1 cellular context compared by ENCODE assay signal in the genomic region with DNA sequence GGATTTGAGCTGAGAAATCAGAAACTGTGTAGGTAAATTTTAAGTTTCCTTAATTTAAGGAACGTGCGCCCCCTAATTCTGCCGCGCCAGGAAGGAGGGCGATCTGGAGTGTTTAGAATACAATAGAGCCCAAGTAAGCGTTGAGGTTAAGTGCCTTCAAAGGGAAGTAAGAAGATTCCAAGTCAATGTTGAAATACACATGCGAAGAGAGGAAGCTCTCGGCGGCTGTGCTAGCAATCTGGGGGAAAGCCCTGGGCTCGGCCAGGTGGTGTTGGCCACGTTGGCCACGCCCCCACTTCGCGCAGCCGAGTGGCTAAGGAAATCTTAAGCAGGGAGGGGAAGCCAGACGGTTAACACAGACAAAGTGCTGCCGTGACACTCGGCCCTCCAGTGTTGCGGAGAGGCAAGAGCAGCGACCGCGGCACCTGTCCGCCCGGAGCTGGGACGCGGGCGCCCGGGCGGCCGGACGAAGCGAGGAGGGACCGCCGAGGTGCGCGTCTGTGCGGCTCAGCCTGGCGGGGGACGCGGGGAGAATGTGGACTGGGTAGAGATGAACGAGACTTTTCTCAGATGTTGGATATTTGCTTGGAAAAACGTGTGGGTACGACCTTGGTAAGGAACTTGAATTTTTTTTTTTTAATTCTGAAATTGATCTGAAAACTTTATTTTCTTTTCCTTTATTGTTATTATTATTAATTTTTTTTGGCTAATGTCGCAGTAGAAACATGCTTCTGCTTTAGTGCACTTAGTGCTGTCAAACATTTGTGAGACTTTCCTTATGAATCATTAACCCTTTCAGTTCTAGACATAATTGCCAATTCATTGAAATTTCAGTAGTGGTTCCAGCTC.
TF ChIP-seq lines count a peak whose summit lies in the region.

Gene PRDM1, plus strand, starts transcription at position 353 of the 849 bp plus-strand sequence. Its CDS starts 218 bp downstream, at position 571.

TF ChIP-seq in HEK293, 187 proteins besides CTCF, POLR2A, EP300 and RAD21 (continued from another document and continues in another):
- TF ChIP-seq, protein P1, sequence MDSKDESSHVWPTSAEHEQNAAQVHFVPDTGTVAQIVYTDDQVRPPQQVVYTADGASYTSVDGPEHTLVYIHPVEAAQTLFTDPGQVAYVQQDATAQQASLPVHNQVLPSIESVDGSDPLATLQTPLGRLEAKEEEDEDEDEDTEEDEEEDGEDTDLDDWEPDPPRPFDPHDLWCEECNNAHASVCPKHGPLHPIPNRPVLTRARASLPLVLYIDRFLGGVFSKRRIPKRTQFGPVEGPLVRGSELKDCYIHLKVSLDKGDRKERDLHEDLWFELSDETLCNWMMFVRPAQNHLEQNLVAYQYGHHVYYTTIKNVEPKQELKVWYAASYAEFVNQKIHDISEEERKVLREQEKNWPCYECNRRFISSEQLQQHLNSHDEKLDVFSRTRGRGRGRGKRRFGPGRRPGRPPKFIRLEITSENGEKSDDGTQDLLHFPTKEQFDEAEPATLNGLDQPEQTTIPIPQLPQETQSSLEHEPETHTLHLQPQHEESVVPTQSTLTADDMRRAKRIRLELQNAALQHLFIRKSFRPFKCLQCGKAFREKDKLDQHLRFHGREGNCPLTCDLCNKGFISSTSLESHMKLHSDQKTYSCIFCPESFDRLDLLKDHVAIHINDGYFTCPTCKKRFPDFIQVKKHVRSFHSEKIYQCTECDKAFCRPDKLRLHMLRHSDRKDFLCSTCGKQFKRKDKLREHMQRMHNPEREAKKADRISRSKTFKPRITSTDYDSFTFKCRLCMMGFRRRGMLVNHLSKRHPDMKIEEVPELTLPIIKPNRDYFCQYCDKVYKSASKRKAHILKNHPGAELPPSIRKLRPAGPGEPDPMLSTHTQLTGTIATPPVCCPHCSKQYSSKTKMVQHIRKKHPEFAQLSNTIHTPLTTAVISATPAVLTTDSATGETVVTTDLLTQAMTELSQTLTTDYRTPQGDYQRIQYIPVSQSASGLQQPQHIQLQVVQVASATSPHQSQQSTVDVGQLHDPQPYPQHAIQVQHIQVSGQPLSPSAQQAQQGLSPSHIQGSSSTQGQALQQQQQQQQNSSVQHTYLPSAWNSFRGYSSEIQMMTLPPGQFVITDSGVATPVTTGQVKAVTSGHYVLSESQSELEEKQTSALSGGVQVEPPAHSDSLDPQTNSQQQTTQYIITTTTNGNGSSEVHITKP (tag by site-specific recombination; IDR thresholded peaks at IDR 0.05) = peak; percentile 97
- TF ChIP-seq SP2 (tag by site-specific recombination; IDR thresholded peaks at IDR 0.05) = no peak
- TF ChIP-seq ZNF311 (tag by site-specific recombination; IDR thresholded peaks at IDR 0.05; ENCODE audit: borderline replicate concordance) = no peak
- peak; percentile 33; the same call in 1 of the 2 replicates for TF ChIP-seq OSR2 (tag by site-specific recombination; IDR thresholded peaks at IDR 0.05)
- no peak for TF ChIP-seq ZNF610 (tag by site-specific recombination; IDR thresholded peaks at IDR 0.05; ENCODE audit: borderline replicate concordance)
- no peak for TF ChIP-seq ZNF629 (tag by site-specific recombination; IDR thresholded peaks at IDR 0.05)
- TF ChIP-seq ZBTB44 (tag by site-specific recombination; IDR thresholded peaks at IDR 0.05) = no peak
- TF ChIP-seq ZNF76 (tag by site-specific recombination; IDR thresholded peaks at IDR 0.05; ENCODE audit: borderline replicate concordance, low read depth) = no peak
- TF ChIP-seq ZNF175 (tag by site-specific recombination; IDR thresholded peaks at IDR 0.05) = no peak
- TF ChIP-seq ZBTB17 (tag by site-specific recombination; IDR thresholded peaks at IDR 0.05) = peak; percentile 94
- TF ChIP-seq ZNF23 (tag by site-specific recombination; IDR thresholded peaks at IDR 0.05; ENCODE audit: borderline replicate concordance) = no peak
- TF ChIP-seq ZBTB20 (tag by site-specific recombination; IDR thresholded peaks at IDR 0.05) = peak; percentile 91
- no peak for TF ChIP-seq ZNF530 (tag by site-specific recombination; IDR thresholded peaks at IDR 0.05; ENCODE audit: low read depth)
- no peak for TF ChIP-seq ZNF645 (tag by site-specific recombination; IDR thresholded peaks at IDR 0.05)
- TF ChIP-seq KLF1 (tag by site-specific recombination; IDR thresholded peaks at IDR 0.05) = no peak
- peak; percentile 11; the same call in 1 of the 2 replicates for TF ChIP-seq ZNF843 (tag by site-specific recombination; IDR thresholded peaks at IDR 0.05)
- no peak for TF ChIP-seq HOXC10 (CRISPR knock-in tag; IDR thresholded peaks at IDR 0.05)
- TF ChIP-seq ZNF529 (tag by site-specific recombination; IDR thresholded peaks at IDR 0.05; ENCODE audit: insufficient replicate concordance) = no peak
- 0 out of 2 replicates have a peak, but pooled peaks have one; percentile 63 for TF ChIP-seq REPIN1 (tag by site-specific recombination; IDR thresholded peaks at IDR 0.05; ENCODE audit: low read depth)
- TF ChIP-seq, protein P2, sequence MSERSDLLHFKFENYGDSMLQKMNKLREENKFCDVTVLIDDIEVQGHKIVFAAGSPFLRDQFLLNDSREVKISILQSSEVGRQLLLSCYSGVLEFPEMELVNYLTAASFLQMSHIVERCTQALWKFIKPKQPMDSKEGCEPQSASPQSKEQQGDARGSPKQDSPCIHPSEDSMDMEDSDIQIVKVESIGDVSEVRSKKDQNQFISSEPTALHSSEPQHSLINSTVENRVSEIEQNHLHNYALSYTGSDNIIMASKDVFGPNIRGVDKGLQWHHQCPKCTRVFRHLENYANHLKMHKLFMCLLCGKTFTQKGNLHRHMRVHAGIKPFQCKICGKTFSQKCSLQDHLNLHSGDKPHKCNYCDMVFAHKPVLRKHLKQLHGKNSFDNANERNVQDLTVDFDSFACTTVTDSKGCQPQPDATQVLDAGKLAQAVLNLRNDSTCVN (tag by site-specific recombination; optimal IDR thresholded peaks at IDR 0.05) = peak; percentile 69
- peak; percentile 39; the same call in 1 of the 2 replicates for TF ChIP-seq GLIS2 (tag by site-specific recombination; IDR thresholded peaks at IDR 0.05)
- no peak for TF ChIP-seq ZNF701 (tag by site-specific recombination; IDR thresholded peaks at IDR 0.05)
- TF ChIP-seq ZNF544 (tag by site-specific recombination; IDR thresholded peaks at IDR 0.05) = no peak
- no peak for TF ChIP-seq ZIC2 (tag by site-specific recombination; IDR thresholded peaks at IDR 0.05)
- TF ChIP-seq ZNF776 (tag by site-specific recombination; IDR thresholded peaks at IDR 0.05; ENCODE audit: borderline replicate concordance) = no peak
- TF ChIP-seq ZNF707 (tag by site-specific recombination; IDR thresholded peaks at IDR 0.05) = no peak
- TF ChIP-seq ZNF626 (tag by site-specific recombination; IDR thresholded peaks at IDR 0.05) = no peak
- TF ChIP-seq ZNF48 (tag by site-specific recombination; IDR thresholded peaks at IDR 0.05) = no peak
- TF ChIP-seq ZNF623 (tag by site-specific recombination; IDR thresholded peaks at IDR 0.05) = no peak
- TF ChIP-seq PRDM1 (tag by site-specific recombination; IDR thresholded peaks at IDR 0.05) = no peak
- no peak for TF ChIP-seq AEBP2 (tag by site-specific recombination; IDR thresholded peaks at IDR 0.05; ENCODE audit: borderline replicate concordance)
- TF ChIP-seq HOXA7 (CRISPR knock-in tag; IDR thresholded peaks at IDR 0.05; ENCODE audit: borderline replicate concordance) = no peak
- TF ChIP-seq ZNF140 (tag by site-specific recombination; IDR thresholded peaks at IDR 0.05) = no peak
- TF ChIP-seq ZNF404 (tag by site-specific recombination; IDR thresholded peaks at IDR 0.05) = no peak
- no peak for TF ChIP-seq ZNF132 (tag by site-specific recombination; IDR thresholded peaks at IDR 0.05; ENCODE audit: borderline replicate concordance)
- no peak for TF ChIP-seq ZNF837 (tag by site-specific recombination; IDR thresholded peaks at IDR 0.05)
- TF ChIP-seq, protein P3, sequence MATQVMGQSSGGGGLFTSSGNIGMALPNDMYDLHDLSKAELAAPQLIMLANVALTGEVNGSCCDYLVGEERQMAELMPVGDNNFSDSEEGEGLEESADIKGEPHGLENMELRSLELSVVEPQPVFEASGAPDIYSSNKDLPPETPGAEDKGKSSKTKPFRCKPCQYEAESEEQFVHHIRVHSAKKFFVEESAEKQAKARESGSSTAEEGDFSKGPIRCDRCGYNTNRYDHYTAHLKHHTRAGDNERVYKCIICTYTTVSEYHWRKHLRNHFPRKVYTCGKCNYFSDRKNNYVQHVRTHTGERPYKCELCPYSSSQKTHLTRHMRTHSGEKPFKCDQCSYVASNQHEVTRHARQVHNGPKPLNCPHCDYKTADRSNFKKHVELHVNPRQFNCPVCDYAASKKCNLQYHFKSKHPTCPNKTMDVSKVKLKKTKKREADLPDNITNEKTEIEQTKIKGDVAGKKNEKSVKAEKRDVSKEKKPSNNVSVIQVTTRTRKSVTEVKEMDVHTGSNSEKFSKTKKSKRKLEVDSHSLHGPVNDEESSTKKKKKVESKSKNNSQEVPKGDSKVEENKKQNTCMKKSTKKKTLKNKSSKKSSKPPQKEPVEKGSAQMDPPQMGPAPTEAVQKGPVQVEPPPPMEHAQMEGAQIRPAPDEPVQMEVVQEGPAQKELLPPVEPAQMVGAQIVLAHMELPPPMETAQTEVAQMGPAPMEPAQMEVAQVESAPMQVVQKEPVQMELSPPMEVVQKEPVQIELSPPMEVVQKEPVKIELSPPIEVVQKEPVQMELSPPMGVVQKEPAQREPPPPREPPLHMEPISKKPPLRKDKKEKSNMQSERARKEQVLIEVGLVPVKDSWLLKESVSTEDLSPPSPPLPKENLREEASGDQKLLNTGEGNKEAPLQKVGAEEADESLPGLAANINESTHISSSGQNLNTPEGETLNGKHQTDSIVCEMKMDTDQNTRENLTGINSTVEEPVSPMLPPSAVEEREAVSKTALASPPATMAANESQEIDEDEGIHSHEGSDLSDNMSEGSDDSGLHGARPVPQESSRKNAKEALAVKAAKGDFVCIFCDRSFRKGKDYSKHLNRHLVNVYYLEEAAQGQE (tag by site-specific recombination; IDR thresholded peaks at IDR 0.05) = no peak; the same call in 1 of the 2 replicates
- no peak for TF ChIP-seq ZNF274 (IDR thresholded peaks at IDR 0.05; ENCODE audit: low read length)
- no peak for TF ChIP-seq ZNF274 (tag by site-specific recombination; IDR thresholded peaks at IDR 0.05; ENCODE audit: borderline replicate concordance)
- peak; percentile 36; the same call in 1 of the 2 replicates for TF ChIP-seq ZXDB (tag by site-specific recombination; IDR thresholded peaks at IDR 0.05)
- TF ChIP-seq ZNF600 (tag by site-specific recombination; IDR thresholded peaks at IDR 0.05) = peak; percentile 91
- no peak for TF ChIP-seq ZFP41 (tag by site-specific recombination; IDR thresholded peaks at IDR 0.05; ENCODE audit: borderline replicate concordance)
- TF ChIP-seq, protein P4, sequence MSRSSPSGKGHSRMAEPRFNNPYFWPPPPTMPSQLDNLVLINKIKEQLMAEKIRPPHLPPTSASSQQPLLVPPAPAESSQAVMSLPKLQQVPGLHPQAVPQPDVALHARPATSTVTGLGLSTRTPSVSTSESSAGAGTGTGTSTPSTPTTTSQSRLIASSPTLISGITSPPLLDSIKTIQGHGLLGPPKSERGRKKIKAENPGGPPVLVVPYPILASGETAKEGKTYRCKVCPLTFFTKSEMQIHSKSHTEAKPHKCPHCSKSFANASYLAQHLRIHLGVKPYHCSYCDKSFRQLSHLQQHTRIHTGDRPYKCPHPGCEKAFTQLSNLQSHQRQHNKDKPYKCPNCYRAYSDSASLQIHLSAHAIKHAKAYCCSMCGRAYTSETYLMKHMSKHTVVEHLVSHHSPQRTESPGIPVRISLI (tag by site-specific recombination; IDR thresholded peaks at IDR 0.05) = 0 out of 2 replicates have a peak, but pooled peaks have one; percentile 54
- no peak for TF ChIP-seq GLIS1 (tag by site-specific recombination; IDR thresholded peaks at IDR 0.05)
- TF ChIP-seq, protein P5, sequence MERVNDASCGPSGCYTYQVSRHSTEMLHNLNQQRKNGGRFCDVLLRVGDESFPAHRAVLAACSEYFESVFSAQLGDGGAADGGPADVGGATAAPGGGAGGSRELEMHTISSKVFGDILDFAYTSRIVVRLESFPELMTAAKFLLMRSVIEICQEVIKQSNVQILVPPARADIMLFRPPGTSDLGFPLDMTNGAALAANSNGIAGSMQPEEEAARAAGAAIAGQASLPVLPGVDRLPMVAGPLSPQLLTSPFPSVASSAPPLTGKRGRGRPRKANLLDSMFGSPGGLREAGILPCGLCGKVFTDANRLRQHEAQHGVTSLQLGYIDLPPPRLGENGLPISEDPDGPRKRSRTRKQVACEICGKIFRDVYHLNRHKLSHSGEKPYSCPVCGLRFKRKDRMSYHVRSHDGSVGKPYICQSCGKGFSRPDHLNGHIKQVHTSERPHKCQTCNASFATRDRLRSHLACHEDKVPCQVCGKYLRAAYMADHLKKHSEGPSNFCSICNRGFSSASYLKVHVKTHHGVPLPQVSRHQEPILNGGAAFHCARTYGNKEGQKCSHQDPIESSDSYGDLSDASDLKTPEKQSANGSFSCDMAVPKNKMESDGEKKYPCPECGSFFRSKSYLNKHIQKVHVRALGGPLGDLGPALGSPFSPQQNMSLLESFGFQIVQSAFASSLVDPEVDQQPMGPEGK (tag by site-specific recombination; IDR thresholded peaks at IDR 0.05) = 0 out of 2 replicates have a peak, but pooled peaks have one; percentile 54
- TF ChIP-seq OVOL3 (tag by site-specific recombination; IDR thresholded peaks at IDR 0.05) = no peak
- no peak for TF ChIP-seq ZNF654 (tag by site-specific recombination; IDR thresholded peaks at IDR 0.05; ENCODE audit: low read depth)
